2 cellular contexts compared by ENCODE assay signal in the genomic region with DNA sequence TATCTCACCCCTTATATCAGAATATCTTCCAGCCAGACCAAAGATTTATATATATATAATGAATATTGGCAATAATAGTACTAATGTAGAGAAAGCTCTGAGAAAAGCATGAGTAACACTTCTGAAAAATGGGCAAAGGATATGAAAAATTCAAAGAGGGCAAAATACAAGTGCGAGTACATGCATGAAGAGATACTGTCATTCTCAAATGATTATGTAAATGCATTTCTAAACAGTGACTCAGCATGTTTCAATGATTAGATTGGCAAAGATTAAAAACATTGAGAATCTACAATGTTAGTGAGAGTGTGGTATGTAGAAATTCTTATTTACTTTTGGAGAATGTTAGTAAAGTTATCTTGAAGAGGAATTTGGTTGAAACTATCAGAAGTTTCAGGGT.
TF ChIP-seq lines count a peak whose summit lies in the region.

No MANE protein-coding gene starts in this region.

TF ChIP-seq in IMR-90, 13 proteins besides CTCF, POLR2A, EP300 and RAD21:
- TF ChIP-seq FOS (IDR thresholded peaks at IDR 0.05; ENCODE audit: low read depth, low read length) = 0 out of 2 replicates have a peak, but pooled peaks have one; percentile 31
- no peak for TF ChIP-seq MAZ (IDR thresholded peaks at IDR 0.05; ENCODE audit: borderline replicate concordance, low read depth, low read length)
- peak; percentile 99 for TF ChIP-seq NFE2L2 (IDR thresholded peaks at IDR 0.05; ENCODE audit: low read depth, low read length)
- peak; percentile 84 for TF ChIP-seq MAFK (IDR thresholded peaks at IDR 0.05; ENCODE audit: low read depth, low read length)
- TF ChIP-seq SMC3 (IDR thresholded peaks at IDR 0.05; ENCODE audit: low read depth, low read length) = no peak
- TF ChIP-seq BHLHE40 (IDR thresholded peaks at IDR 0.05; ENCODE audit: low read depth, low read length) = no peak
- peak; percentile 24; the same call in 1 of the 2 replicates for TF ChIP-seq CEBPB (IDR thresholded peaks at IDR 0.05; ENCODE audit: low read depth, low read length)

TF ChIP-seq in K562, 482 proteins besides CTCF, POLR2A, EP300 and RAD21 (continues in another document):
- TF ChIP-seq IRF1 (CRISPR knock-in tag; IDR thresholded peaks at IDR 0.05; ENCODE audit: borderline replicate concordance) (no peak), E2F3 (CRISPR knock-in tag; IDR thresholded peaks at IDR 0.05) (no peak), ZNF324 (CRISPR knock-in tag; IDR thresholded peaks at IDR 0.05) (no peak), MAFG (tag; conservative IDR thresholded peaks at IDR 0.05) (peak; percentile 91), KDM2B (CRISPR knock-in tag; IDR thresholded peaks at IDR 0.05) (no peak), DIDO1 (tag; IDR thresholded peaks at IDR 0.05; ENCODE audit: low read depth) (no peak), TFAM (CRISPR knock-in tag; conservative IDR thresholded peaks at IDR 0.05) (no peak), ZNF668 (CRISPR knock-in tag; IDR thresholded peaks at IDR 0.05) (no peak), RHOXF2B (CRISPR knock-in tag; conservative IDR thresholded peaks at IDR 0.05) (no peak), ZNF431 (CRISPR knock-in tag; IDR thresholded peaks at IDR 0.05) (no peak), ETV1 (tag; conservative IDR thresholded peaks at IDR 0.05; ENCODE audit: low read depth) (no peak), ZNF174 (CRISPR knock-in tag; IDR thresholded peaks at IDR 0.05) (no peak), KDM1A (IDR thresholded peaks at IDR 0.05) (no peak), POU5F1 (IDR thresholded peaks at IDR 0.05; ENCODE audit: borderline replicate concordance, low read depth, low read length, partially characterized antibody) (no peak), BACH1 (tag; IDR thresholded peaks at IDR 0.05) (peak; percentile 72), NFRKB (IDR thresholded peaks at IDR 0.05; ENCODE audit: low read depth) (no peak), BCOR (IDR thresholded peaks at IDR 0.05) (no peak), HNRNPLL (IDR thresholded peaks at IDR 0.05; ENCODE audit: low read depth, low read length, poor library complexity, severe bottlenecking) (no peak), POLR2AphosphoS5 (IDR thresholded peaks at IDR 0.05; ENCODE audit: control insufficient read depth, insufficient read depth, low read depth, low read length) (no peak), ZNF316 (IDR thresholded peaks at IDR 0.05) (peak; percentile 75), MTA3 (IDR thresholded peaks at IDR 0.05; ENCODE audit: borderline replicate concordance) (no peak), NCOR1 (IDR thresholded peaks at IDR 0.05) (no peak), MAFK (IDR thresholded peaks at IDR 0.05; ENCODE audit: low read length) (peak; percentile 57; the same call in 1 of the 2 replicates), ARNT (IDR thresholded peaks at IDR 0.05) (no peak), ZNF436 (CRISPR knock-in tag; IDR thresholded peaks at IDR 0.05) (no peak), PKNOX1 (IDR thresholded peaks at IDR 0.05) (no peak), THRB (CRISPR knock-in tag; conservative IDR thresholded peaks at IDR 0.05) (no peak), ZNF3 (CRISPR knock-in tag; IDR thresholded peaks at IDR 0.05) (no peak), HNRNPK (IDR thresholded peaks at IDR 0.05; ENCODE audit: low read depth, low read length, poor library complexity, severe bottlenecking) (no peak), ETS1 (conservative IDR thresholded peaks at IDR 0.05; ENCODE audit: control insufficient read depth, low read depth, low read length) (no peak), ZBTB5 (IDR thresholded peaks at IDR 0.05) (no peak), CC2D1A (IDR thresholded peaks at IDR 0.05) (no peak), NFXL1 (CRISPR knock-in tag; IDR thresholded peaks at IDR 0.05) (no peak), ZNF217 (CRISPR knock-in tag; IDR thresholded peaks at IDR 0.05) (no peak), DDX20 (tag; IDR thresholded peaks at IDR 0.05; ENCODE audit: low read depth) (no peak), ETV5 (CRISPR knock-in tag; IDR thresholded peaks at IDR 0.05; ENCODE audit: low read depth) (no peak), SRSF1 (IDR thresholded peaks at IDR 0.05; ENCODE audit: low read depth, low read length) (no peak), NFE2L1 (tag; IDR thresholded peaks at IDR 0.05; ENCODE audit: borderline replicate concordance, low read depth) (peak; percentile 65; the same call in 1 of the 2 replicates), CEBPG (CRISPR knock-in tag; IDR thresholded peaks at IDR 0.05) (no peak), CEBPG (tag; conservative IDR thresholded peaks at IDR 0.05 in 1 of 2, IDR thresholded peaks at IDR 0.05 in 1 of 2) (no peak), C11orf30 (IDR thresholded peaks at IDR 0.05; ENCODE audit: low read depth) (peak; percentile 51; the same call in 1 of the 2 replicates), PHB2 (IDR thresholded peaks at IDR 0.05; ENCODE audit: low read depth) (no peak), BRF1 (IDR thresholded peaks at IDR 0.05; ENCODE audit: borderline replicate concordance, extremely low read depth, insufficient read length) (no peak), NFE2 (IDR thresholded peaks at IDR 0.05; ENCODE audit: low read depth) (peak; percentile 62), ILK (tag; IDR thresholded peaks at IDR 0.05; ENCODE audit: borderline replicate concordance, low read depth) (no peak)
- TF ChIP-seq, protein P1, sequence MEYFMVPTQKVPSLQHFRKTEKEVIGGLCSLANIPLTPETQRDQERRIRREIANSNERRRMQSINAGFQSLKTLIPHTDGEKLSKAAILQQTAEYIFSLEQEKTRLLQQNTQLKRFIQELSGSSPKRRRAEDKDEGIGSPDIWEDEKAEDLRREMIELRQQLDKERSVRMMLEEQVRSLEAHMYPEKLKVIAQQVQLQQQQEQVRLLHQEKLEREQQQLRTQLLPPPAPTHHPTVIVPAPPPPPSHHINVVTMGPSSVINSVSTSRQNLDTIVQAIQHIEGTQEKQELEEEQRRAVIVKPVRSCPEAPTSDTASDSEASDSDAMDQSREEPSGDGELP (CRISPR knock-in tag; IDR thresholded peaks at IDR 0.05; ENCODE audit: borderline replicate concordance) = no peak
- TF ChIP-seq, protein P2, sequence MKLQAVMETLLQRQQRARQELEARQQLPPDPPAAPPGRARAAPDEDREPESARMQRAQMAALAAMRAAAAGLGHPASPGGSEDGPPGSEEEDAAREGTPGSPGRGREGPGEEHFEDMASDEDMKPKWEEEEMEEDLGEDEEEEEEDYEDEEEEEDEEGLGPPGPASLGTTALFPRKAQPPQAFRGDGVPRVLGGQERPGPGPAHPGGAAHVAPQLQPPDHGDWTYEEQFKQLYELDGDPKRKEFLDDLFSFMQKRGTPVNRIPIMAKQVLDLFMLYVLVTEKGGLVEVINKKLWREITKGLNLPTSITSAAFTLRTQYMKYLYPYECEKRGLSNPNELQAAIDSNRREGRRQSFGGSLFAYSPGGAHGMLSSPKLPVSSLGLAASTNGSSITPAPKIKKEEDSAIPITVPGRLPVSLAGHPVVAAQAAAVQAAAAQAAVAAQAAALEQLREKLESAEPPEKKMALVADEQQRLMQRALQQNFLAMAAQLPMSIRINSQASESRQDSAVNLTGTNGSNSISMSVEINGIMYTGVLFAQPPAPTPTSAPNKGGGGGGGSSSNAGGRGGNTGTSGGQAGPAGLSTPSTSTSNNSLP (IDR thresholded peaks at IDR 0.05; ENCODE audit: borderline replicate concordance, low read depth, low read length) = no peak
- TF ChIP-seq, protein P3, sequence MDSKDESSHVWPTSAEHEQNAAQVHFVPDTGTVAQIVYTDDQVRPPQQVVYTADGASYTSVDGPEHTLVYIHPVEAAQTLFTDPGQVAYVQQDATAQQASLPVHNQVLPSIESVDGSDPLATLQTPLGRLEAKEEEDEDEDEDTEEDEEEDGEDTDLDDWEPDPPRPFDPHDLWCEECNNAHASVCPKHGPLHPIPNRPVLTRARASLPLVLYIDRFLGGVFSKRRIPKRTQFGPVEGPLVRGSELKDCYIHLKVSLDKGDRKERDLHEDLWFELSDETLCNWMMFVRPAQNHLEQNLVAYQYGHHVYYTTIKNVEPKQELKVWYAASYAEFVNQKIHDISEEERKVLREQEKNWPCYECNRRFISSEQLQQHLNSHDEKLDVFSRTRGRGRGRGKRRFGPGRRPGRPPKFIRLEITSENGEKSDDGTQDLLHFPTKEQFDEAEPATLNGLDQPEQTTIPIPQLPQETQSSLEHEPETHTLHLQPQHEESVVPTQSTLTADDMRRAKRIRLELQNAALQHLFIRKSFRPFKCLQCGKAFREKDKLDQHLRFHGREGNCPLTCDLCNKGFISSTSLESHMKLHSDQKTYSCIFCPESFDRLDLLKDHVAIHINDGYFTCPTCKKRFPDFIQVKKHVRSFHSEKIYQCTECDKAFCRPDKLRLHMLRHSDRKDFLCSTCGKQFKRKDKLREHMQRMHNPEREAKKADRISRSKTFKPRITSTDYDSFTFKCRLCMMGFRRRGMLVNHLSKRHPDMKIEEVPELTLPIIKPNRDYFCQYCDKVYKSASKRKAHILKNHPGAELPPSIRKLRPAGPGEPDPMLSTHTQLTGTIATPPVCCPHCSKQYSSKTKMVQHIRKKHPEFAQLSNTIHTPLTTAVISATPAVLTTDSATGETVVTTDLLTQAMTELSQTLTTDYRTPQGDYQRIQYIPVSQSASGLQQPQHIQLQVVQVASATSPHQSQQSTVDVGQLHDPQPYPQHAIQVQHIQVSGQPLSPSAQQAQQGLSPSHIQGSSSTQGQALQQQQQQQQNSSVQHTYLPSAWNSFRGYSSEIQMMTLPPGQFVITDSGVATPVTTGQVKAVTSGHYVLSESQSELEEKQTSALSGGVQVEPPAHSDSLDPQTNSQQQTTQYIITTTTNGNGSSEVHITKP (IDR thresholded peaks at IDR 0.05; ENCODE audit: partially characterized antibody) = no peak
- TF ChIP-seq, protein P4, sequence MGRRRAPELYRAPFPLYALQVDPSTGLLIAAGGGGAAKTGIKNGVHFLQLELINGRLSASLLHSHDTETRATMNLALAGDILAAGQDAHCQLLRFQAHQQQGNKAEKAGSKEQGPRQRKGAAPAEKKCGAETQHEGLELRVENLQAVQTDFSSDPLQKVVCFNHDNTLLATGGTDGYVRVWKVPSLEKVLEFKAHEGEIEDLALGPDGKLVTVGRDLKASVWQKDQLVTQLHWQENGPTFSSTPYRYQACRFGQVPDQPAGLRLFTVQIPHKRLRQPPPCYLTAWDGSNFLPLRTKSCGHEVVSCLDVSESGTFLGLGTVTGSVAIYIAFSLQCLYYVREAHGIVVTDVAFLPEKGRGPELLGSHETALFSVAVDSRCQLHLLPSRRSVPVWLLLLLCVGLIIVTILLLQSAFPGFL (CRISPR knock-in tag; IDR thresholded peaks at IDR 0.05) = no peak
- TF ChIP-seq, protein P5, sequence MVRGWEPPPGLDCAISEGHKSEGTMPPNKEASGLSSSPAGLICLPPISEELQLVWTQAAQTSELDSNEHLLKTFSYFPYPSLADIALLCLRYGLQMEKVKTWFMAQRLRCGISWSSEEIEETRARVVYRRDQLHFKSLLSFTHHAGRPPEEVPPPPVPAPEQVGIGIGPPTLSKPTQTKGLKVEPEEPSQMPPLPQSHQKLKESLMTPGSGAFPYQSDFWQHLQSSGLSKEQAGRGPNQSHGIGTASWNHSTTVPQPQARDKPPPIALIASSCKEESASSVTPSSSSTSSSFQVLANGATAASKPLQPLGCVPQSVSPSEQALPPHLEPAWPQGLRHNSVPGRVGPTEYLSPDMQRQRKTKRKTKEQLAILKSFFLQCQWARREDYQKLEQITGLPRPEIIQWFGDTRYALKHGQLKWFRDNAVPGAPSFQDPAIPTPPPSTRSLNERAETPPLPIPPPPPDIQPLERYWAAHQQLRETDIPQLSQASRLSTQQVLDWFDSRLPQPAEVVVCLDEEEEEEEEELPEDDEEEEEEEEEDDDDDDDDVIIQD (CRISPR knock-in tag; IDR thresholded peaks at IDR 0.05) = no peak
